1 cellular context compared by ENCODE assay signal in the genomic region with DNA sequence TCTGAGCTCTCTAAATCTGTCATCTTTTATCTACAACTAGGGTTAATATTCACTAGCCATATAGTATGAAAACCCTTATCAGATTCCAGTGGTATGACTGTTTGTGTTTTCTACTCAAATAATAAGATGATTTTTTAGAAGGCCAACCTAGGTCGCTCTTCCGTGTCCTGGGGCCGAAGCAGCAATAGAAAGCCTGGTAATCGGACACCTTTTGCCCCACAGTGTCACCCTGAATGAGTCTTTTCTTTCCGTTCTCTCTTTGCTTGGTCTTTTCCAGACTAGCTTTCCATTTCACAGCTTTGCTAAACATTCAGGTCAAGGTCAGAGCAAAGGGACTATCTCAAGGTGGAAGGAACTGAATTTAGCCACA.
TF ChIP-seq lines count a peak whose summit lies in the region.

No MANE protein-coding gene starts in this region.

TF ChIP-seq in HepG2, 621 proteins besides CTCF, POLR2A, EP300 and RAD21 (continued from another document and continues in another):
- TF ChIP-seq ZMYM3 (CRISPR knock-in tag; IDR thresholded peaks at IDR 0.05) (peak; percentile 51; the same call in 1 of the 2 replicates), RCOR2 (CRISPR knock-in tag; IDR thresholded peaks at IDR 0.05) (peak; percentile 56; the same call in 1 of the 2 replicates), POGZ (CRISPR knock-in tag; IDR thresholded peaks at IDR 0.05) (0 out of 2 replicates have a peak, but pooled peaks have one; percentile 15), SOX6 (IDR thresholded peaks at IDR 0.05) (no peak), SOX6 (CRISPR knock-in tag; IDR thresholded peaks at IDR 0.05) (peak; percentile 83), NR3C1 (CRISPR knock-in tag; IDR thresholded peaks at IDR 0.05) (no peak), HDAC2 (CRISPR knock-in tag; IDR thresholded peaks at IDR 0.05) (peak; percentile 30; the same call in 1 of the 2 replicates), SOX13 (IDR thresholded peaks at IDR 0.05) (no peak), SOX13 (CRISPR knock-in tag; conservative IDR thresholded peaks at IDR 0.05 in 1 of 2, IDR thresholded peaks at IDR 0.05 in 1 of 2) (peak in 1 of 2 experiments; percentile 80; a peak in 2 of 4 replicates), NAIF1 (CRISPR knock-in tag; IDR thresholded peaks at IDR 0.05; ENCODE audit: borderline replicate concordance) (peak; percentile 55; the same call in 1 of the 2 replicates), ZNF773 (CRISPR knock-in tag; IDR thresholded peaks at IDR 0.05; ENCODE audit: borderline replicate concordance) (no peak), CREM (IDR thresholded peaks at IDR 0.05) (peak; percentile 67), CREM (CRISPR knock-in tag; IDR thresholded peaks at IDR 0.05) (no peak), TBX2 (CRISPR knock-in tag; IDR thresholded peaks at IDR 0.05; ENCODE audit: borderline replicate concordance) (peak; percentile 88), ZNF10 (CRISPR knock-in tag; IDR thresholded peaks at IDR 0.05; ENCODE audit: borderline replicate concordance, low read depth) (no peak), ZNF20 (CRISPR knock-in tag; IDR thresholded peaks at IDR 0.05) (no peak), SALL1 (CRISPR knock-in tag; IDR thresholded peaks at IDR 0.05) (peak; percentile 46; the same call in 1 of the 2 replicates), KDM1A (CRISPR knock-in tag; IDR thresholded peaks at IDR 0.05) (peak; percentile 71; the same call in 1 of the 2 replicates), ZNF331 (CRISPR knock-in tag; IDR thresholded peaks at IDR 0.05) (no peak; the same call in 1 of the 2 replicates), CEBPG (CRISPR knock-in tag; IDR thresholded peaks at IDR 0.05) (peak; percentile 32; the same call in 1 of the 2 replicates), ZNF724P (CRISPR knock-in tag; IDR thresholded peaks at IDR 0.05; ENCODE audit: borderline replicate concordance) (no peak), ZFP36L2 (CRISPR knock-in tag; IDR thresholded peaks at IDR 0.05) (no peak), ZNF780A (CRISPR knock-in tag; IDR thresholded peaks at IDR 0.05) (no peak), SETDB1 (CRISPR knock-in tag; IDR thresholded peaks at IDR 0.05; ENCODE audit: borderline replicate concordance) (no peak), SATB2 (CRISPR knock-in tag; IDR thresholded peaks at IDR 0.05) (no peak), SAFB2 (CRISPR knock-in tag; IDR thresholded peaks at IDR 0.05; ENCODE audit: borderline replicate concordance, low read depth) (no peak), BORCS8-MEF2B (CRISPR knock-in tag; IDR thresholded peaks at IDR 0.05) (no peak), ZBTB1 (CRISPR knock-in tag; IDR thresholded peaks at IDR 0.05; ENCODE audit: borderline replicate concordance) (no peak), ZBTB20 (CRISPR knock-in tag; IDR thresholded peaks at IDR 0.05; ENCODE audit: borderline replicate concordance, low read depth) (0 out of 2 replicates have a peak, but pooled peaks have one; percentile 28), SRSF1 (optimal IDR thresholded peaks at IDR 0.05; ENCODE audit: low read depth, low read length) (no peak), STAG1 (CRISPR knock-in tag; IDR thresholded peaks at IDR 0.05) (peak; percentile 25; the same call in 1 of the 2 replicates), ZNF326 (CRISPR knock-in tag; IDR thresholded peaks at IDR 0.05; ENCODE audit: borderline replicate concordance) (no peak), GATA4 (IDR thresholded peaks at IDR 0.05; ENCODE audit: borderline replicate concordance, low read depth) (0 out of 2 replicates have a peak, but pooled peaks have one; percentile 20), ISL2 (CRISPR knock-in tag; IDR thresholded peaks at IDR 0.05) (peak; percentile 86), ESRRA (CRISPR knock-in tag; IDR thresholded peaks at IDR 0.05; ENCODE audit: low read depth) (peak; percentile 55; the same call in 1 of the 2 replicates), ZNF232 (CRISPR knock-in tag; IDR thresholded peaks at IDR 0.05; ENCODE audit: borderline replicate concordance) (no peak), RFXAP (CRISPR knock-in tag; IDR thresholded peaks at IDR 0.05; ENCODE audit: borderline replicate concordance) (no peak), JUNB (CRISPR knock-in tag; IDR thresholded peaks at IDR 0.05; ENCODE audit: borderline replicate concordance) (no peak), ZNF292 (CRISPR knock-in tag; IDR thresholded peaks at IDR 0.05; ENCODE audit: borderline replicate concordance, low read depth) (0 out of 2 replicates have a peak, but pooled peaks have one; percentile 7), ZNF3 (CRISPR knock-in tag; IDR thresholded peaks at IDR 0.05) (no peak), RARG (CRISPR knock-in tag; IDR thresholded peaks at IDR 0.05; ENCODE audit: low read depth) (no peak), ZSCAN25 (CRISPR knock-in tag; IDR thresholded peaks at IDR 0.05) (no peak), TMF1 (CRISPR knock-in tag; IDR thresholded peaks at IDR 0.05; ENCODE audit: low read depth) (no peak), MED8 (CRISPR knock-in tag; IDR thresholded peaks at IDR 0.05; ENCODE audit: insufficient replicate concordance) (no peak)
- TF ChIP-seq, protein P1, sequence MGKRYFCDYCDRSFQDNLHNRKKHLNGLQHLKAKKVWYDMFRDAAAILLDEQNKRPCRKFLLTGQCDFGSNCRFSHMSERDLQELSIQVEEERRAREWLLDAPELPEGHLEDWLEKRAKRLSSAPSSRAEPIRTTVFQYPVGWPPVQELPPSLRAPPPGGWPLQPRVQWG (CRISPR knock-in tag; IDR thresholded peaks at IDR 0.05; ENCODE audit: borderline replicate concordance, low read depth) = no peak
- TF ChIP-seq, protein P2, sequence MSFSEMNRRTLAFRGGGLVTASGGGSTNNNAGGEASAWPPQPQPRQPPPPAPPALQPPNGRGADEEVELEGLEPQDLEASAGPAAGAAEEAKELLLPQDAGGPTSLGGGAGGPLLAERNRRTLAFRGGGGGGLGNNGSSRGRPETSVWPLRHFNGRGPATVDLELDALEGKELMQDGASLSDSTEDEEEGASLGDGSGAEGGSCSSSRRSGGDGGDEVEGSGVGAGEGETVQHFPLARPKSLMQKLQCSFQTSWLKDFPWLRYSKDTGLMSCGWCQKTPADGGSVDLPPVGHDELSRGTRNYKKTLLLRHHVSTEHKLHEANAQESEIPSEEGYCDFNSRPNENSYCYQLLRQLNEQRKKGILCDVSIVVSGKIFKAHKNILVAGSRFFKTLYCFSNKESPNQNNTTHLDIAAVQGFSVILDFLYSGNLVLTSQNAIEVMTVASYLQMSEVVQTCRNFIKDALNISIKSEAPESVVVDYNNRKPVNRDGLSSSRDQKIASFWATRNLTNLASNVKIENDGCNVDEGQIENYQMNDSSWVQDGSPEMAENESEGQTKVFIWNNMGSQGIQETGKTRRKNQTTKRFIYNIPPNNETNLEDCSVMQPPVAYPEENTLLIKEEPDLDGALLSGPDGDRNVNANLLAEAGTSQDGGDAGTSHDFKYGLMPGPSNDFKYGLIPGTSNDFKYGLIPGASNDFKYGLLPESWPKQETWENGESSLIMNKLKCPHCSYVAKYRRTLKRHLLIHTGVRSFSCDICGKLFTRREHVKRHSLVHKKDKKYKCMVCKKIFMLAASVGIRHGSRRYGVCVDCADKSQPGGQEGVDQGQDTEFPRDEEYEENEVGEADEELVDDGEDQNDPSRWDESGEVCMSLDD (CRISPR knock-in tag; IDR thresholded peaks at IDR 0.05; ENCODE audit: borderline replicate concordance) = no peak
- TF ChIP-seq, protein P3, sequence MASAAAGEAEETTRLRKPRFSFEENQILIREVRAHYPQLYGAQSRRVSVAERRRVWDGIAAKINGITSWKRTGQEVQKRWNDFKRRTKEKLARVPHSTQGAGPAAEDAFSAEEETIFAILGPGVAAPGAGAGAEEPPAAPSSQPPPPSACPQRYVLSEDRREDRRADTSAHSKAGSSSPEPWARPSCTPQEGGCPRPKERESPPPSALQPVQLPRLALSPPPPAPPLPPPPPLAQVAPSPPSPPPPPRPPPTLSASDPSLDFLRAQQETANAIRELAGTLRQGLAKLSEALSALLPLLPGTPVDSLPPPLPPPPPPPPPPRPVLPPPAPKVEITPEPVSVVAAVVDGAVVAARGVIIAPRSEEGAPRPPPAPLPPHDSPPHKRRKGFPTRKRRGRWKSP (CRISPR knock-in tag; IDR thresholded peaks at IDR 0.05) = 0 out of 2 replicates have a peak, but pooled peaks have one; percentile 32
- TF ChIP-seq, protein P4, sequence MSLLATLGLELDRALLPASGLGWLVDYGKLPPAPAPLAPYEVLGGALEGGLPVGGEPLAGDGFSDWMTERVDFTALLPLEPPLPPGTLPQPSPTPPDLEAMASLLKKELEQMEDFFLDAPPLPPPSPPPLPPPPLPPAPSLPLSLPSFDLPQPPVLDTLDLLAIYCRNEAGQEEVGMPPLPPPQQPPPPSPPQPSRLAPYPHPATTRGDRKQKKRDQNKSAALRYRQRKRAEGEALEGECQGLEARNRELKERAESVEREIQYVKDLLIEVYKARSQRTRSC (CRISPR knock-in tag; IDR thresholded peaks at IDR 0.05; ENCODE audit: low read depth) = no peak
- TF ChIP-seq, protein P5, sequence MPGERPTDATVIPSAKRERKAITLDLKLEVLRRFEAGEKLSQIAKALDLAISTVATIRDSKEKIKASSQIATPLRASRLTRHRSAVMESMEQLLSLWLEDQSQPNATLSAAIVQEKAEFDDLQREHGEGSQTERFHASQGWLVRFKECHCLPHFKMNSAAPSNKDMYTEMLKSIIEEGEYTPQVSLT (CRISPR knock-in tag; IDR thresholded peaks at IDR 0.05; ENCODE audit: borderline replicate concordance, low read depth) = no peak
- TF ChIP-seq, protein P6, sequence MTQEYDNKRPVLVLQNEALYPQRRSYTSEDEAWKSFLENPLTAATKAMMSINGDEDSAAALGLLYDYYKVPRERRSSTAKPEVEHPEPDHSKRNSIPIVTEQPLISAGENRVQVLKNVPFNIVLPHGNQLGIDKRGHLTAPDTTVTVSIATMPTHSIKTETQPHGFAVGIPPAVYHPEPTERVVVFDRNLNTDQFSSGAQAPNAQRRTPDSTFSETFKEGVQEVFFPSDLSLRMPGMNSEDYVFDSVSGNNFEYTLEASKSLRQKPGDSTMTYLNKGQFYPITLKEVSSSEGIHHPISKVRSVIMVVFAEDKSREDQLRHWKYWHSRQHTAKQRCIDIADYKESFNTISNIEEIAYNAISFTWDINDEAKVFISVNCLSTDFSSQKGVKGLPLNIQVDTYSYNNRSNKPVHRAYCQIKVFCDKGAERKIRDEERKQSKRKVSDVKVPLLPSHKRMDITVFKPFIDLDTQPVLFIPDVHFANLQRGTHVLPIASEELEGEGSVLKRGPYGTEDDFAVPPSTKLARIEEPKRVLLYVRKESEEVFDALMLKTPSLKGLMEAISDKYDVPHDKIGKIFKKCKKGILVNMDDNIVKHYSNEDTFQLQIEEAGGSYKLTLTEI (CRISPR knock-in tag; conservative IDR thresholded peaks at IDR 0.05) = no peak
- TF ChIP-seq, protein P7, sequence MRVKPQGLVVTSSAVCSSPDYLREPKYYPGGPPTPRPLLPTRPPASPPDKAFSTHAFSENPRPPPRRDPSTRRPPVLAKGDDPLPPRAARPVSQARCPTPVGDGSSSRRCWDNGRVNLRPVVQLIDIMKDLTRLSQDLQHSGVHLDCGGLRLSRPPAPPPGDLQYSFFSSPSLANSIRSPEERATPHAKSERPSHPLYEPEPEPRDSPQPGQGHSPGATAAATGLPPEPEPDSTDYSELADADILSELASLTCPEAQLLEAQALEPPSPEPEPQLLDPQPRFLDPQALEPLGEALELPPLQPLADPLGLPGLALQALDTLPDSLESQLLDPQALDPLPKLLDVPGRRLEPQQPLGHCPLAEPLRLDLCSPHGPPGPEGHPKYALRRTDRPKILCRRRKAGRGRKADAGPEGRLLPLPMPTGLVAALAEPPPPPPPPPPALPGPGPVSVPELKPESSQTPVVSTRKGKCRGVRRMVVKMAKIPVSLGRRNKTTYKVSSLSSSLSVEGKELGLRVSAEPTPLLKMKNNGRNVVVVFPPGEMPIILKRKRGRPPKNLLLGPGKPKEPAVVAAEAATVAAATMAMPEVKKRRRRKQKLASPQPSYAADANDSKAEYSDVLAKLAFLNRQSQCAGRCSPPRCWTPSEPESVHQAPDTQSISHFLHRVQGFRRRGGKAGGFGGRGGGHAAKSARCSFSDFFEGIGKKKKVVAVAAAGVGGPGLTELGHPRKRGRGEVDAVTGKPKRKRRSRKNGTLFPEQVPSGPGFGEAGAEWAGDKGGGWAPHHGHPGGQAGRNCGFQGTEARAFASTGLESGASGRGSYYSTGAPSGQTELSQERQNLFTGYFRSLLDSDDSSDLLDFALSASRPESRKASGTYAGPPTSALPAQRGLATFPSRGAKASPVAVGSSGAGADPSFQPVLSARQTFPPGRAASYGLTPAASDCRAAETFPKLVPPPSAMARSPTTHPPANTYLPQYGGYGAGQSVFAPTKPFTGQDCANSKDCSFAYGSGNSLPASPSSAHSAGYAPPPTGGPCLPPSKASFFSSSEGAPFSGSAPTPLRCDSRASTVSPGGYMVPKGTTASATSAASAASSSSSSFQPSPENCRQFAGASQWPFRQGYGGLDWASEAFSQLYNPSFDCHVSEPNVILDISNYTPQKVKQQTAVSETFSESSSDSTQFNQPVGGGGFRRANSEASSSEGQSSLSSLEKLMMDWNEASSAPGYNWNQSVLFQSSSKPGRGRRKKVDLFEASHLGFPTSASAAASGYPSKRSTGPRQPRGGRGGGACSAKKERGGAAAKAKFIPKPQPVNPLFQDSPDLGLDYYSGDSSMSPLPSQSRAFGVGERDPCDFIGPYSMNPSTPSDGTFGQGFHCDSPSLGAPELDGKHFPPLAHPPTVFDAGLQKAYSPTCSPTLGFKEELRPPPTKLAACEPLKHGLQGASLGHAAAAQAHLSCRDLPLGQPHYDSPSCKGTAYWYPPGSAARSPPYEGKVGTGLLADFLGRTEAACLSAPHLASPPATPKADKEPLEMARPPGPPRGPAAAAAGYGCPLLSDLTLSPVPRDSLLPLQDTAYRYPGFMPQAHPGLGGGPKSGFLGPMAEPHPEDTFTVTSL (CRISPR knock-in tag; IDR thresholded peaks at IDR 0.05; ENCODE audit: borderline replicate concordance) = peak; percentile 20; the same call in 1 of the 2 replicates
- TF ChIP-seq, protein P8, sequence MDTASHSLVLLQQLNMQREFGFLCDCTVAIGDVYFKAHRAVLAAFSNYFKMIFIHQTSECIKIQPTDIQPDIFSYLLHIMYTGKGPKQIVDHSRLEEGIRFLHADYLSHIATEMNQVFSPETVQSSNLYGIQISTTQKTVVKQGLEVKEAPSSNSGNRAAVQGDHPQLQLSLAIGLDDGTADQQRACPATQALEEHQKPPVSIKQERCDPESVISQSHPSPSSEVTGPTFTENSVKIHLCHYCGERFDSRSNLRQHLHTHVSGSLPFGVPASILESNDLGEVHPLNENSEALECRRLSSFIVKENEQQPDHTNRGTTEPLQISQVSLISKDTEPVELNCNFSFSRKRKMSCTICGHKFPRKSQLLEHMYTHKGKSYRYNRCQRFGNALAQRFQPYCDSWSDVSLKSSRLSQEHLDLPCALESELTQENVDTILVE (CRISPR knock-in tag; IDR thresholded peaks at IDR 0.05) = no peak
- TF ChIP-seq, protein P9, sequence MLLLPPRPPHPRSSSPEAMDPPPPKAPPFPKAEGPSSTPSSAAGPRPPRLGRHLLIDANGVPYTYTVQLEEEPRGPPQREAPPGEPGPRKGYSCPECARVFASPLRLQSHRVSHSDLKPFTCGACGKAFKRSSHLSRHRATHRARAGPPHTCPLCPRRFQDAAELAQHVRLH (CRISPR knock-in tag; IDR thresholded peaks at IDR 0.05; ENCODE audit: borderline replicate concordance, low read depth) = no peak
- TF ChIP-seq, protein P10, sequence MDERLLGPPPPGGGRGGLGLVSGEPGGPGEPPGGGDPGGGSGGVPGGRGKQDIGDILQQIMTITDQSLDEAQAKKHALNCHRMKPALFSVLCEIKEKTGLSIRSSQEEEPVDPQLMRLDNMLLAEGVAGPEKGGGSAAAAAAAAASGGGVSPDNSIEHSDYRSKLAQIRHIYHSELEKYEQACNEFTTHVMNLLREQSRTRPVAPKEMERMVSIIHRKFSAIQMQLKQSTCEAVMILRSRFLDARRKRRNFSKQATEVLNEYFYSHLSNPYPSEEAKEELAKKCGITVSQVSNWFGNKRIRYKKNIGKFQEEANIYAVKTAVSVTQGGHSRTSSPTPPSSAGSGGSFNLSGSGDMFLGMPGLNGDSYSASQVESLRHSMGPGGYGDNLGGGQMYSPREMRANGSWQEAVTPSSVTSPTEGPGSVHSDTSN (CRISPR knock-in tag; IDR thresholded peaks at IDR 0.05) = no peak
